In genomic region chr16:30747799-30748633, GRCh38 we compare ENCODE assay signal across 8 cellular contexts. TPM values are rescaled to one million over a fixed set of nuclear protein-coding genes. Genes with fewer than 3 reads are reported as not detected.
DNase-seq lines count a peak whose midpoint lies in the region; ATAC-seq and TF ChIP-seq lines count a peak whose summit lies in the region.

Gene PHKG2, plus strand, starts transcription at chr16:30748425. Its CDS starts 396 bp downstream, at chr16:30748821.

- intact Hi-C loops in mammary epithelial cell (cut with micrococcal nuclease) = loop anchor here (2.0 kb wide), 1 partner anchor 15 kb away; the partner anchor contains the start of genes CFAP119 and RNF40

- H3K79me2 ChIP-seq in mammary epithelial cell (ENCODE audit: insufficient read depth, low read length) = peaks cover 49% of the 10 kb centered on the region

- no peaks in the 10 kb centered on the region for H3K9me3 ChIP-seq in WERI-Rb-1 (ENCODE audit: severe bottlenecking)
- H3K9me3 ChIP-seq in mammary epithelial cell (replicated peaks; ENCODE audit: insufficient read depth, low read length) = no peaks in the 10 kb centered on the region
- no peaks in the 10 kb centered on the region for H3K9me3 ChIP-seq in iPS-18c (ENCODE audit: control insufficient read depth, insufficient read depth, low read length)
- H3K9me3 ChIP-seq in skeletal muscle tissue (ENCODE audit: control insufficient read depth in 3 of 3, low read length in 3 of 3) = no peaks in the 10 kb centered on the region

- 3% methylated on average over 22 of the region's 60 CpGs for WGBS in mammary epithelial cell (ENCODE audit: low coverage, missing lambda C conversion rate)

- H3K27ac ChIP-seq in WERI-Rb-1 = peak within 1 kb of the TSS; percentile 82
- peak within 1 kb of the TSS; percentile 66 for H3K27ac ChIP-seq in mammary epithelial cell (ENCODE audit: insufficient read depth, low read depth, low read length)
- H3K27ac ChIP-seq in skeletal muscle tissue (ENCODE audit: low read depth, low read length) = peak within 1 kb of the TSS; percentile 73

- TF ChIP-seq CTCF in WERI-Rb-1 (IDR thresholded peaks at IDR 0.05; ENCODE audit: low read depth, low read length) (no peak), mammary epithelial cell (conservative IDR thresholded peaks at IDR 0.05 in 1 of 2, IDR thresholded peaks at IDR 0.05 in 1 of 2; ENCODE audit: extremely low read depth in 1 of 2, insufficient read depth in 1 of 2, low read depth in 1 of 2, low read length in 2 of 2) (no peak)

- no TSS peak for BruUV-seq in mammary epithelial cell (replicated peaks; lab: Mats Ljungman, UMichigan)

- H3K4me3 ChIP-seq in WERI-Rb-1 (ENCODE audit: low read depth, low read length) = peak within 1 kb of the TSS; percentile 68
- peak within 1 kb of the TSS; percentile 58 to 61 (median 59) for H3K4me3 ChIP-seq in mammary epithelial cell (replicated peaks in 1 of 3; ENCODE audit: insufficient read depth in 1 of 3, low read depth in 2 of 3, low read length in 3 of 3)
- peak within 1 kb of the TSS; percentile 77 for H3K4me3 ChIP-seq in iPS-18c (ENCODE audit: insufficient read depth, low read depth, low read length)
- peak within 1 kb of the TSS; percentile 82 to 86 (median 85) for H3K4me3 ChIP-seq in skeletal muscle tissue (ENCODE audit: low read length in 3 of 3)

- CTCF ChIA-PET in mammary epithelial cell (lab: Charles Lee; ENCODE audit: low non-redundant PET) = no interaction called here

- dilution Hi-C loops in mammary epithelial cell (cut with HindIII; ENCODE audit: low sequenced_read_pairs) = no loop called here

- no peaks in the 10 kb centered on the region for H4K20me1 ChIP-seq in mammary epithelial cell (ENCODE audit: insufficient read depth, low read length)

- H3K9ac ChIP-seq in mammary epithelial cell (ENCODE audit: insufficient read depth, low read length) (peak within 1 kb of the TSS; percentile 48), skeletal muscle tissue (ENCODE audit: low read depth in 1 of 3, low read length in 3 of 3) (peak within 1 kb of the TSS; percentile 62 to 78 (median 72))

- peak within 1 kb of the TSS; percentile 88 for H3K4me2 ChIP-seq in mammary epithelial cell (ENCODE audit: insufficient read depth, low read depth, low read length)

- DNase-seq in ACHN = peak; percentile 100
- peak; percentile 100 for DNase-seq in NCI-H2227 (lab: John Stamatoyannopoulos, UW; ENCODE audit: unreplicated experiment)
- peak; percentile 99 for DNase-seq in WERI-Rb-1
- DNase-seq in mammary epithelial cell = peak; percentile 99

- H3K36me3 ChIP-seq in WERI-Rb-1 (peaks cover 54% of the 10 kb centered on the region), mammary epithelial cell (ENCODE audit: insufficient read depth, low read length) (peaks cover 15% of the 10 kb centered on the region), skeletal muscle tissue (ENCODE audit: control insufficient read depth in 3 of 3, insufficient read depth in 3 of 3, low read length in 3 of 3) (peaks cover 13 to 22% (median 17%) of the 10 kb centered on the region in 3 donors)

- peaks cover 7% of the 10 kb centered on the region for H3K4me1 ChIP-seq in mammary epithelial cell (ENCODE audit: insufficient read depth, low read length)
- H3K4me1 ChIP-seq in skeletal muscle tissue (ENCODE audit: control insufficient read depth in 3 of 3, insufficient read depth in 3 of 3, low read length in 3 of 3) = peaks cover 6 to 7% (median 7%) of the 10 kb centered on the region in 3 donors

- ATAC-seq in GM18873 (IDR thresholded peaks at IDR 0.05; ENCODE audit: low FRiP score, unreplicated experiment) (peak; percentile 95), HG03139 (IDR thresholded peaks at IDR 0.05; ENCODE audit: unreplicated experiment) (peak; percentile 96)

- H2AFZ ChIP-seq in mammary epithelial cell (ENCODE audit: low read depth, low read length) = peak within 1 kb of the TSS; percentile 73

- H3K27me3 ChIP-seq in WERI-Rb-1 (ENCODE audit: insufficient read depth, low read depth, severe bottlenecking) (no peaks in the 10 kb centered on the region), mammary epithelial cell (ENCODE audit: insufficient read depth, low read length) (no peaks in the 10 kb centered on the region), skeletal muscle tissue (ENCODE audit: control insufficient read depth in 3 of 3, insufficient read depth in 3 of 3, low read length in 3 of 3) (no peaks in the 10 kb centered on the region)

- in situ Hi-C loops in ACHN (cut with HindIII; ENCODE audit: low pct_ligation_motif_present, low pct_unique_long_range_greater_than_20kb, low sequenced_read_pairs) (no loop called here), mammary epithelial cell (cut with MboI; ENCODE audit: low sequenced_read_pairs in 2 of 2) (no loop called here)

RNA-seq across cellular contexts. Expression of gene PHKG2, which starts in this region (rescaled TPM):
- total RNA-seq in mammary epithelial cell = 10 to 100 TPM; 15.3 to 39.3 TPM
- polyA plus RNA-seq in mammary epithelial cell = 29.2 TPM
- polyA minus RNA-seq in mammary epithelial cell = 6.8 TPM
- 3.7 TPM for total RNA-seq in skeletal muscle tissue

Comparison
In these comparisons a context has a peak if more than half of its experiments do, and no peak if none do; other contexts are left out.
1. Peak in every context shown above with its lines: DNase-seq, ATAC-seq, H3K4me3 ChIP-seq and H3K27ac ChIP-seq.